In genomic region chr19:43435775-43436174, GRCh38 we compare ENCODE assay signal across 30 cellular contexts. TPM values are rescaled to one million over a fixed set of nuclear protein-coding genes. Genes with fewer than 3 reads are reported as not detected.
"Had no signal": no experiment of that assay in that cellular context is flagged by ENCODE, and none has a peak within 500 bp of the region (broad histone marks: within the 10 kb centered on the region; RNA-seq: fewer than 3 reads in every experiment).

No MANE protein-coding gene starts in this region.

- DNase-seq: activated CD8-positive, alpha-beta memory T cell treated with anti-CD3 and anti-CD28 coated beads, Interleukin-2, amount 50 U/mL, for 48 hours; activated naive CD4-positive, alpha-beta T cell treated with anti-CD3 and anti-CD28 coated beads for 36 hours; activated T-cell treated with anti-CD3 and anti-CD28 coated beads, Interleukin-2, amount 50 U/mL, for 48 hours; anterior cingulate cortex; central memory CD4-positive, alpha-beta T cell; dorsolateral prefrontal cortex; esophagus squamous epithelium; heart left ventricle; islet precursor cell; left cardiac atrium; retina; sigmoid colon; stimulated activated CD4-positive, alpha-beta T cell treated with anti-CD3 and anti-CD28 coated beads, Interleukin-2, amount 100 ng/mL, for 48 hours; stimulated activated CD8-positive, alpha-beta memory T cell treated with anti-CD3 and anti-CD28 coated beads, Interleukin-4, amount 100 ng/mL, for 48 hours; stimulated activated naive CD4-positive, alpha-beta T cell; SW 1271; T1000; testis; trophoblast cell had no signal

- H3K36me3 Mint-ChIP-seq: brain, WTC11 had no signal

- H3K4me3 Mint-ChIP-seq: activated naive CD4-positive, alpha-beta T cell treated with anti-CD3 and anti-CD28 coated beads for 36 hours; brain; WTC11 had no signal

- ATAC-seq: gastroesophageal sphincter, heart left ventricle, left cardiac atrium, WTC11 had no signal

- H3K36me3 ChIP-seq: esophagus squamous epithelium, gastroesophageal sphincter, heart left ventricle, sigmoid colon, vagina had no signal

- H3K4me3 ChIP-seq: dorsolateral prefrontal cortex, esophagus squamous epithelium, gastroesophageal sphincter, heart left ventricle, sigmoid colon, smooth muscle cell, testis, vagina had no signal

- FAIRE-seq: colon had no signal

- H3K9me3 ChIP-seq: esophagus squamous epithelium, gastroesophageal sphincter, heart left ventricle, sigmoid colon, testis, vagina had no signal

- H3K4me1 ChIP-seq: sigmoid colon, testis had no signal

- H3K27ac ChIP-seq: dorsolateral prefrontal cortex, esophagus squamous epithelium, gastroesophageal sphincter, heart left ventricle, sigmoid colon, testis, vagina had no signal

- H3K4me2 ChIP-seq: smooth muscle cell had no signal

- H3K27ac Mint-ChIP-seq: activated naive CD4-positive, alpha-beta T cell treated with anti-CD3 and anti-CD28 coated beads for 36 hours; brain; WTC11 had no signal

- H3K27me3 ChIP-seq: esophagus squamous epithelium, heart left ventricle, sigmoid colon, testis, vagina had no signal

RNA-seq across cellular contexts. Expression of gene TEX101, which starts 21.1 kb away (rescaled TPM):
- total RNA-seq: activated CD8-positive, alpha-beta memory T cell treated with anti-CD3 and anti-CD28 coated beads for 36 hours; activated naive CD4-positive, alpha-beta T cell treated with anti-CD3 and anti-CD28 coated beads for 36 hours; gastroesophageal sphincter; heart left ventricle; left cardiac atrium; liver; myocyte; osteoblast; posterior vena cava; sigmoid colon; smooth muscle cell; vagina; WTC11 had no signal
- polyA plus RNA-seq: heart left ventricle, liver, smooth muscle cell had no signal

RNA-seq across cellular contexts. Expression of gene LYPD3, which starts 29.6 kb away (rescaled TPM):
- total RNA-seq: osteoblast had no signal
